In genomic region chr4:90546114-90546513, GRCh38 we compare ENCODE assay signal across 18 cellular contexts.
A peak's percentile ranks its signal among the peaks of the same experiment; 100 is the strongest.
DNase-seq lines count a peak whose midpoint lies in the region; ATAC-seq, FAIRE-seq and TF ChIP-seq lines count a peak whose summit lies in the region.
"Had no signal": no experiment of that assay in that cellular context is flagged by ENCODE, and none has a peak within 500 bp of the region (broad histone marks: within the 10 kb centered on the region; RNA-seq: fewer than 3 reads in every experiment).

No MANE protein-coding gene starts in this region.

- H3K36me3 Mint-ChIP-seq in activated T-cell treated with anti-CD3 and anti-CD28 coated beads, Interleukin-2, amount 50 U/mL, for 24 hours (ENCODE audit: low read depth) = no peaks in the 10 kb centered on the region

- no peaks in the 10 kb centered on the region for H3K36me3 ChIP-seq in bronchial epithelial cell (ENCODE audit: control insufficient read depth, insufficient read depth, low read length)

- no peaks in the 10 kb centered on the region for H3K27me3 Mint-ChIP-seq in stimulated activated naive CD8-positive, alpha-beta T cell treated with anti-CD3 and anti-CD28 coated beads, Interleukin-15, amount 100 ng/mL, for 72 hours
- H3K27me3 Mint-ChIP-seq in activated T-cell treated with anti-CD3 and anti-CD28 coated beads, Interleukin-2, amount 50 U/mL, for 24 hours = no peaks in the 10 kb centered on the region
- H3K27me3 Mint-ChIP-seq: dendritic cell treated with granulocyte-macrophage colony-stimulating factor and Interleukin-4, amounts not matched to agents 40 ng/mL and 50 ng/mL, for 4 days; progenitor cell of endocrine pancreas; T-helper 17 cell had no signal

- ATAC-seq in stimulated activated naive CD8-positive, alpha-beta T cell treated with anti-CD3 and anti-CD28 coated beads, Interleukin-15, Interleukin-2, amounts not matched to agents 100 U/mL and 50 U/mL, for 24 hours = peak; percentile 28
- ATAC-seq in stimulated activated naive CD8-positive, alpha-beta T cell treated with anti-CD3 and anti-CD28 coated beads, Interleukin-15, amount 100 ng/mL, for 72 hours = no peak
- ATAC-seq in GM21737 (IDR thresholded peaks at IDR 0.05; ENCODE audit: unreplicated experiment) = no peak
- ATAC-seq: activated T-cell treated with anti-CD3 and anti-CD28 coated beads, Interleukin-2, amount 50 U/mL, for 72 hours; T-helper 17 cell had no signal

- no peak overlapping the region for H3K4me3 Mint-ChIP-seq in stimulated activated naive CD8-positive, alpha-beta T cell treated with anti-CD3 and anti-CD28 coated beads, Interleukin-15, amount 100 ng/mL, for 72 hours
- no peak overlapping the region for H3K4me3 Mint-ChIP-seq in activated T-cell treated with anti-CD3 and anti-CD28 coated beads, Interleukin-2, amount 50 U/mL, for 24 hours
- H3K4me3 Mint-ChIP-seq: activated T-cell treated with anti-CD3 and anti-CD28 coated beads, Interleukin-2, amount 50 U/mL, for 72 hours; dendritic cell treated with granulocyte-macrophage colony-stimulating factor and Interleukin-4, amounts not matched to agents 40 ng/mL and 50 ng/mL, for 4 days; T-helper 17 cell had no signal

- no peak overlapping the region for H3K4me3 ChIP-seq in bronchial epithelial cell (ENCODE audit: low read depth, low read length)

- no peak overlapping the region for H3K27ac Mint-ChIP-seq in stimulated activated naive CD8-positive, alpha-beta T cell treated with anti-CD3 and anti-CD28 coated beads, Interleukin-15, amount 100 ng/mL, for 72 hours
- H3K27ac Mint-ChIP-seq in activated T-cell treated with anti-CD3 and anti-CD28 coated beads, Interleukin-2, amount 50 U/mL, for 24 hours = no peak overlapping the region
- H3K27ac Mint-ChIP-seq: activated T-cell treated with anti-CD3 and anti-CD28 coated beads, Interleukin-2, amount 50 U/mL, for 72 hours; dendritic cell treated with granulocyte-macrophage colony-stimulating factor and Interleukin-4, amounts not matched to agents 40 ng/mL and 50 ng/mL, for 4 days; progenitor cell of endocrine pancreas; T-helper 17 cell had no signal

- no peaks in the 10 kb centered on the region for H3K4me1 Mint-ChIP-seq in stimulated activated naive CD8-positive, alpha-beta T cell treated with anti-CD3 and anti-CD28 coated beads, Interleukin-15, amount 100 ng/mL, for 72 hours
- H3K4me1 Mint-ChIP-seq in activated T-cell treated with anti-CD3 and anti-CD28 coated beads, Interleukin-2, amount 50 U/mL, for 24 hours (ENCODE audit: low read depth) = peaks cover 2% of the 10 kb centered on the region

- FAIRE-seq in bronchial epithelial cell (lab: Jason Lieb, UNC) = no peak
- FAIRE-seq: HTR-8/SVneo had no signal

- H3K27me3 ChIP-seq in bronchial epithelial cell (ENCODE audit: control insufficient read depth, insufficient read depth, low read length) = peaks cover 3% of the 10 kb centered on the region

- DNase-seq in stimulated activated naive CD8-positive, alpha-beta T cell treated with anti-CD3 and anti-CD28 coated beads, Interleukin-15, Interleukin-2, amounts not matched to agents 100 U/mL and 50 U/mL, for 24 hours = no peak
- DNase-seq in stimulated activated naive CD8-positive, alpha-beta T cell treated with anti-CD3 and anti-CD28 coated beads, Interleukin-15, amount 100 ng/mL, for 72 hours = no peak
- DNase-seq in HT1080 (ENCODE audit: low read depth) (peak; percentile 46), bronchial epithelial cell (ENCODE audit: low read depth) (peak; percentile 96), GM19240 (ENCODE audit: insufficient read length, low spot score) (no peak), cerebellar cortex (ENCODE audit: low spot score) (no peak)
- no peak for DNase-seq in activated T-cell treated with anti-CD3 and anti-CD28 coated beads, Interleukin-2, amount 50 U/mL, for 24 hours
- DNase-seq: activated CD4-positive, alpha-beta T cell treated with anti-CD3 and anti-CD28 coated beads for 48 hours; activated T-cell treated with anti-CD3 and anti-CD28 coated beads, Interleukin-2, amount 50 U/mL, for 72 hours; DMS 273 treated with DMSO at 0.1 percent for 48 hours; HCEC 1CT; NCI-H2227 treated with DMSO at 0.1 percent for 48 hours; T-helper 17 cell; trophoblast cell had no signal

- H3K9me3 Mint-ChIP-seq in stimulated activated naive CD8-positive, alpha-beta T cell treated with anti-CD3 and anti-CD28 coated beads, Interleukin-15, amount 100 ng/mL, for 72 hours = no peaks in the 10 kb centered on the region
- H3K9me3 Mint-ChIP-seq in activated T-cell treated with anti-CD3 and anti-CD28 coated beads, Interleukin-2, amount 50 U/mL, for 24 hours = no peaks in the 10 kb centered on the region
- H3K9me3 Mint-ChIP-seq: activated T-cell treated with anti-CD3 and anti-CD28 coated beads, Interleukin-2, amount 50 U/mL, for 72 hours; dendritic cell treated with granulocyte-macrophage colony-stimulating factor and Interleukin-4, amounts not matched to agents 40 ng/mL and 50 ng/mL, for 4 days had no signal

- TF ChIP-seq CTCF in bronchial epithelial cell (IDR thresholded peaks at IDR 0.05; ENCODE audit: insufficient read depth, low read length, severe bottlenecking) = no peak

Comparison
In these comparisons a context has a peak if more than half of its experiments do, and no peak if none do; other contexts are left out.
1. DNase-seq: peak in HT1080 (single experiment) and bronchial epithelial cell (single experiment); none in stimulated activated naive CD8-positive, alpha-beta T cell treated with anti-CD3 and anti-CD28 coated beads, Interleukin-15, Interleukin-2, amounts not matched to agents 100 U/mL and 50 U/mL, for 24 hours (single experiment), stimulated activated naive CD8-positive, alpha-beta T cell treated with anti-CD3 and anti-CD28 coated beads, Interleukin-15, amount 100 ng/mL, for 72 hours (0 of 2), activated T-cell treated with anti-CD3 and anti-CD28 coated beads, Interleukin-2, amount 50 U/mL, for 24 hours (single experiment), GM19240 (single experiment) and cerebellar cortex (single experiment).